In genomic region chr18:35121038-35121437, GRCh38 we compare ENCODE assay signal across 24 cellular contexts.
"Had no signal": no experiment of that assay in that cellular context is flagged by ENCODE, and none has a peak within 500 bp of the region (broad histone marks: within the 10 kb centered on the region; RNA-seq: fewer than 3 reads in every experiment).

No MANE protein-coding gene starts in this region.

- H3K9me3 Mint-ChIP-seq: neural progenitor cell, type B pancreatic cell had no signal

- H3K4me3 Mint-ChIP-seq: activated B cell treated with CpG ODN at 0.5 μM for 24 hours; activated CD4-positive, alpha-beta memory T cell treated with anti-CD3 and anti-CD28 coated beads for 36 hours; activated CD4-positive, alpha-beta T cell treated with anti-CD3 and anti-CD28 coated beads for 36 hours; activated naive CD4-positive, alpha-beta T cell treated with anti-CD3 and anti-CD28 coated beads for 36 hours; activated naive CD8-positive, alpha-beta T cell treated with anti-CD3 and anti-CD28 coated beads, Interleukin-2, amount 50 U/mL, for 24 hours; dendritic cell treated with granulocyte-macrophage colony-stimulating factor and Interleukin-4, amounts not matched to agents 40 ng/mL and 50 ng/mL, for 4 days; neural progenitor cell; T-helper 1 cell treated with Interleukin-12 subunit alpha and Interleukin-12 subunit beta and Interleukin-4 antibody, amounts not matched to agents 30 μg/mL and 1 μg/mL, for 36 hours; type B pancreatic cell had no signal

- H3K27ac Mint-ChIP-seq: activated CD4-positive, alpha-beta memory T cell treated with anti-CD3 and anti-CD28 coated beads for 36 hours; activated naive CD4-positive, alpha-beta T cell treated with anti-CD3 and anti-CD28 coated beads for 36 hours; activated T-cell treated with anti-CD3 and anti-CD28 coated beads, Interleukin-2, amount 50 U/mL, for 72 hours; dendritic cell treated with granulocyte-macrophage colony-stimulating factor and Interleukin-4, amounts not matched to agents 40 ng/mL and 50 ng/mL, for 4 days; neural progenitor cell; T-helper 1 cell treated with Interleukin-12 subunit alpha and Interleukin-12 subunit beta and Interleukin-4 antibody, amounts not matched to agents 30 μg/mL and 1 μg/mL, for 36 hours; type B pancreatic cell had no signal

- H3K36me3 ChIP-seq: neural progenitor cell, thoracic aorta, vagina had no signal

- FAIRE-seq: endothelial cell of umbilical vein had no signal

- H3K27me3 Mint-ChIP-seq: activated B cell treated with CpG ODN at 0.5 μM for 24 hours; activated CD4-positive, alpha-beta memory T cell treated with anti-CD3 and anti-CD28 coated beads for 36 hours; activated CD4-positive, alpha-beta T cell treated with anti-CD3 and anti-CD28 coated beads for 36 hours; activated naive CD8-positive, alpha-beta T cell treated with anti-CD3 and anti-CD28 coated beads, Interleukin-2, amount 50 U/mL, for 24 hours; dendritic cell treated with granulocyte-macrophage colony-stimulating factor and Interleukin-4, amounts not matched to agents 40 ng/mL and 50 ng/mL, for 4 days; type B pancreatic cell had no signal

- DNase-seq: activated B cell treated with CpG ODN at 0.5 μM for 24 hours; activated CD4-positive, alpha-beta memory T cell treated with anti-CD3 and anti-CD28 coated beads for 36 hours; activated CD4-positive, alpha-beta T cell treated with anti-CD3 and anti-CD28 coated beads for 36 hours; activated effector memory CD4-positive, alpha-beta T cell treated with Interleukin-2 at 50 U/mL for 16 hours; activated naive CD4-positive, alpha-beta T cell treated with anti-CD3 and anti-CD28 coated beads for 36 hours; activated naive CD8-positive, alpha-beta T cell treated with anti-CD3 and anti-CD28 coated beads, Interleukin-2, amount 50 U/mL, for 24 hours; activated T-cell treated with anti-CD3 and anti-CD28 coated beads, Interleukin-2, amount 50 U/mL, for 72 hours; effector CD8-positive, alpha-beta T cell; foreskin melanocyte; hippocampal formation; mesenchymal stem cell; mucosa of descending colon; posterior cingulate gyrus; spleen; stimulated activated CD4-positive, alpha-beta T cell treated with anti-CD3 and anti-CD28 coated beads, Interleukin-4, amount 100 ng/mL, for 1 hour; stimulated activated naive CD4-positive, alpha-beta T cell had no signal

- H3K27ac ChIP-seq: neural progenitor cell, spleen, thoracic aorta, vagina had no signal

- H3K4me3 ChIP-seq: mucosa of descending colon, neural progenitor cell, spleen, thoracic aorta, vagina had no signal

- H3K27me3 ChIP-seq: neural progenitor cell, spleen, vagina had no signal

- ATAC-seq: activated CD4-positive, alpha-beta T cell treated with anti-CD3 and anti-CD28 coated beads for 36 hours; activated naive CD8-positive, alpha-beta T cell treated with anti-CD3 and anti-CD28 coated beads, Interleukin-2, amount 50 U/mL, for 24 hours; activated T-cell treated with anti-CD3 and anti-CD28 coated beads, Interleukin-2, amount 50 U/mL, for 72 hours; esophagus mucosa; mucosa of descending colon had no signal

- H3K9me3 ChIP-seq: mucosa of descending colon, thoracic aorta, vagina had no signal
